Comparison of ENCODE assay signal across 1 cellular context in the genomic region with DNA sequence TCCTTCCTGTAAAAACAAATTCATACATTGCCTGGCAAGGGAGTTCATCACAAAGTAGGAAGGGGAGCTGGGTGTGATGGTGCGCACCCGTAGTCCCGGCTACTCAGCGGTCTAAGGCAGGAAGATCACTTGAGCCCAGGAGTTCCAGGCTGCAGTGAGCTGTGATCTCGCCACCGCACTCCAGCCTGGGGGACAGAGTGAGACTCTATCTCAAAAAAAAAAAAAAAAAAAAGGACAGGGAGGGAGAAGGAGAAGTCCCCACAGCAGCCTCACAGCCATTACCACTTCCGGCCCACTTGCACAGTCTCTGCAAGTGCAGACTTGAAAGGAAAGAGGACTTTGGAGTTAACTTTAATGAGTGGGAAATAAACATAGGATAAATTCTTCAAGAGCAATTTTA.
TF ChIP-seq lines count a peak whose summit lies in the region.

No MANE protein-coding gene starts in this region.

TF ChIP-seq in IMR-90, 13 proteins besides CTCF, POLR2A, EP300 and RAD21 (continued from another document):
- TF ChIP-seq, protein P1, sequence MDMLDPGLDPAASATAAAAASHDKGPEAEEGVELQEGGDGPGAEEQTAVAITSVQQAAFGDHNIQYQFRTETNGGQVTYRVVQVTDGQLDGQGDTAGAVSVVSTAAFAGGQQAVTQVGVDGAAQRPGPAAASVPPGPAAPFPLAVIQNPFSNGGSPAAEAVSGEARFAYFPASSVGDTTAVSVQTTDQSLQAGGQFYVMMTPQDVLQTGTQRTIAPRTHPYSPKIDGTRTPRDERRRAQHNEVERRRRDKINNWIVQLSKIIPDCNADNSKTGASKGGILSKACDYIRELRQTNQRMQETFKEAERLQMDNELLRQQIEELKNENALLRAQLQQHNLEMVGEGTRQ (IDR thresholded peaks at IDR 0.05; ENCODE audit: low read depth, low read length): no peak
- TF ChIP-seq SMC3 (IDR thresholded peaks at IDR 0.05; ENCODE audit: low read depth, low read length): no peak
- TF ChIP-seq BHLHE40 (IDR thresholded peaks at IDR 0.05; ENCODE audit: low read depth, low read length): no peak
- no peak for TF ChIP-seq CHD1 (IDR thresholded peaks at IDR 0.05; ENCODE audit: low read depth, low read length)
- no peak for TF ChIP-seq MAZ (IDR thresholded peaks at IDR 0.05; ENCODE audit: borderline replicate concordance, low read depth, low read length)
- TF ChIP-seq ELK1 (IDR thresholded peaks at IDR 0.05; ENCODE audit: borderline replicate concordance, low read depth, low read length): no peak
TF ChIP-seq in IMR-90: peak in this region for 0.
